ENCODE assay signal across 12 cellular contexts in genomic region chr3:170801597-170801996, GRCh38.
"Had no signal": no experiment of that assay in that cellular context is flagged by ENCODE, and none has a peak within 500 bp of the region (broad histone marks: within the 10 kb centered on the region; RNA-seq: fewer than 3 reads in every experiment).

No MANE protein-coding gene starts in this region.

- H3K4me1 ChIP-seq: prostate gland had no signal

- H3K27ac ChIP-seq: prostate gland had no signal

- H3K4me3 ChIP-seq: prostate gland had no signal

- H3K4me1 Mint-ChIP-seq: central memory CD8-positive, alpha-beta T cell; naive B cell had no signal

- H3K4me3 Mint-ChIP-seq: activated CD8-positive, alpha-beta T cell treated with anti-CD3 and anti-CD28 coated beads, Interleukin-2, amount 10 ng/mL, durations not matched to agents 7 days and 5 days; central memory CD8-positive, alpha-beta T cell; effector memory CD8-positive, alpha-beta T cell; naive B cell; T-helper 17 cell; WTC11 had no signal

- DNase-seq: activated CD4-positive, alpha-beta T cell treated with anti-CD3 and anti-CD28 coated beads for 48 hours; activated CD8-positive, alpha-beta T cell treated with anti-CD3 and anti-CD28 coated beads, Interleukin-2, amount 10 ng/mL, durations not matched to agents 7 days and 5 days; activated naive CD4-positive, alpha-beta T cell treated with Interleukin-2 at 50 U/mL for 16 hours; effector memory CD8-positive, alpha-beta T cell; hypothalamus; midbrain; naive B cell; nucleus accumbens; T-helper 17 cell had no signal

- H3K27ac Mint-ChIP-seq: activated CD8-positive, alpha-beta T cell treated with anti-CD3 and anti-CD28 coated beads, Interleukin-2, amount 10 ng/mL, durations not matched to agents 7 days and 5 days; effector memory CD8-positive, alpha-beta T cell; naive B cell; T-helper 17 cell; WTC11 had no signal

- H3K9me3 ChIP-seq: prostate gland had no signal

- H3K36me3 ChIP-seq: prostate gland had no signal

- H3K9me3 Mint-ChIP-seq: central memory CD8-positive, alpha-beta T cell; effector memory CD8-positive, alpha-beta T cell had no signal
